Comparison of ENCODE assay signal across 14 cellular contexts in the genomic region with DNA sequence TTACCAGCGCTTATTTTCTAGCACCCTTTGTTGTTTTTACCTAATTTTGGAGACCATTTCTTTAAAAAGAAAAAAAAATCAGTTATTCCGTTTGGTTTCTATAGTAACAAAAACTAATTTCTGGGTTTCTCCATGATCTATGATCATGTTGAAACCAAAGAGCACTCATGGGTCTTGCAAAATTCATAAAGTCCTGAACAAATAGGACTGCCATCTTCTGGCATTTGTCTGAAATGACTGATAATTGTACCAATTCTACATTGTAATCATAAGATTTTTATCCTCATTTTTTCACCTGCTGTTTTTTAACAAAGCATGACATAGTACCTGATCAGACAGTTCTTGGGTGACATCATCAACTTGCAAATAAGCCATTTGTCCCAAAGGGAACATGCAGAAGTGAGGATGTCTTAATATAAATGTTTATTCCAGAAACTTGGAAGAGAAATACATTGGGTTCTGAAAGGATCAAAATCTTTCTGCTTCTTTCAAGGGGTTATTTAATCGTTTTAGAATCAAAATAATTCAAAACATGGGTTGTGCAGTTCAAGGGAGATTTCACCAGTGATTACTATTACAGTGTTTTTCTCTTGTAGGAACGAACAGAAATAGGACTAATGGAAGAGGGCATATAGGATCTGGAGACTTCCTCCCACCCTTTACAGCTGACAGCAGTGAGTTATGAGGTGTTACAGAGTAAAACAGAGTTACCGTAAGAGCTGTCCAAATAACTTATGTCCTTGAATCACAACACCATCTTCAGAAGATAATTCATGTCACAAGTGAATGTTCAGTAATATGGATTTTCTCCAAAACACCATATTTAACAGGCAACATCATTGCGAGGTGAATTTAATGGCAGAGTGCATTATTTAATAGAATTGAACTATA.
DNase-seq lines count a peak whose midpoint lies in the region; ATAC-seq, FAIRE-seq and TF ChIP-seq lines count a peak whose summit lies in the region.
"Had no signal": no experiment of that assay in that cellular context is flagged by ENCODE, and none has a peak within 500 bp of the region (broad histone marks: within the 10 kb centered on the region; RNA-seq: fewer than 3 reads in every experiment).

No MANE protein-coding gene starts in this region.

- no peak for TF ChIP-seq POLR2A in GM12878 (IDR thresholded peaks at IDR 0.05; ENCODE audit: low read depth, low read length)
- no peak for TF ChIP-seq POLR2A in HepG2 (IDR thresholded peaks at IDR 0.05; ENCODE audit: insufficient read depth in 1 of 2, low read depth in 2 of 2, low read length in 2 of 2)
- TF ChIP-seq POLR2A in stomach (IDR thresholded peaks at IDR 0.05) = no peak

- no peaks in the 10 kb centered on the region for H3K36me3 ChIP-seq in GM12878 (ENCODE audit: control insufficient read depth in 2 of 2, insufficient read depth in 2 of 2, low read length in 1 of 2)
- H3K36me3 ChIP-seq in HepG2 (replicated peaks in 1 of 2; ENCODE audit: control insufficient read depth in 1 of 2, insufficient read depth in 2 of 2, low read length in 2 of 2) = no peaks in the 10 kb centered on the region
- no peaks in the 10 kb centered on the region for H3K36me3 ChIP-seq in stomach

- CTCF ChIA-PET in GM12878 (lab: Yijun Ruan, JAX) = no interaction called here
- CTCF ChIA-PET in HepG2 (lab: Yijun Ruan, JAX; ENCODE audit: low intra/inter-chr PET ratio, low total read pairs) = no interaction called here

- H3K4me3 ChIP-seq in AG09309 (ENCODE audit: control insufficient read depth, low read depth, low read length) (no peak overlapping the region), GM12878 (no peak overlapping the region), HepG2 (replicated peaks in 1 of 3; ENCODE audit: insufficient read depth in 1 of 3, low read depth in 2 of 3, low read length in 3 of 3) (no peak overlapping the region), stomach (no peak overlapping the region)

- DNase-seq in AG09309 (ENCODE audit: low read depth) (peak; percentile 51), GM12878 (ENCODE audit: low read depth, low spot score) (no peak), HepG2 (ENCODE audit: low spot score) (no peak), GM19238 (ENCODE audit: insufficient read length, low spot score) (no peak), G401 (ENCODE audit: low spot score) (no peak), stomach (no peak), NCI-H526 treated with DMSO at 0.1 percent for 48 hours (lab: John Stamatoyannopoulos, UW) (no peak)
- DNase-seq: activated CD4-positive, alpha-beta memory T cell treated with anti-CD3 and anti-CD28 coated beads, Interleukin-2, amount 10 ng/mL, durations not matched to agents 7 days and 5 days; DMS 273 treated with DMSO at 0.1 percent for 48 hours; hippocampal formation had no signal

- RAD21 ChIA-PET in GM12878 (lab: Charles Lee; ENCODE audit: unreplicated experiment) = no interaction called here

- SMC1A ChIA-PET in GM12878 (lab: Charles Lee; ENCODE audit: uncharacterized antibody, unreplicated experiment) = no interaction called here

- no peak for ATAC-seq in GM12878
- no peak for ATAC-seq in HepG2
- ATAC-seq: Right ventricle myocardium inferior had no signal

- H2AFZ ChIP-seq in GM12878 (ENCODE audit: control insufficient read depth, low read depth, low read length) = no peak overlapping the region
- H2AFZ ChIP-seq in HepG2 (ENCODE audit: low read length) = no peak overlapping the region
- H2AFZ ChIP-seq: parathyroid adenoma had no signal

- intact Hi-C loops in GM12878 (cut with micrococcal nuclease; ENCODE audit: unreplicated experiment) (no loop called here), HepG2 (cut with micrococcal nuclease; ENCODE audit: unreplicated experiment) (no loop called here), stomach (cut with DNase I; ENCODE audit: low total_unique reads) (no loop called here)

- H3K79me2 ChIP-seq in GM12878 (ENCODE audit: control insufficient read depth, insufficient read depth, low read length) = no peaks in the 10 kb centered on the region
- H3K79me2 ChIP-seq in HepG2 (ENCODE audit: insufficient read depth, low read length) = no peaks in the 10 kb centered on the region
- H3K79me2 ChIP-seq: parathyroid adenoma had no signal

- TF ChIP-seq CTCF in AG09309 (IDR thresholded peaks at IDR 0.05; ENCODE audit: control insufficient read depth, insufficient read depth, low read depth, low read length, missing control alignments) (peak; percentile 36), GM12878 (IDR thresholded peaks at IDR 0.05 in 2 of 3, conservative IDR thresholded peaks at IDR 0.05 in 1 of 3; ENCODE audit: control insufficient read depth in 2 of 3, extremely low read depth in 1 of 3, insufficient read depth in 1 of 3, low read depth in 3 of 3, low read length in 3 of 3) (peak in 2 of 3 experiments; percentile 8 to 9; a peak in 1 of 6 replicates), HepG2 (CRISPR knock-in tag; IDR thresholded peaks at IDR 0.05) (no peak), stomach (IDR thresholded peaks at IDR 0.05) (no peak)

- H3K27ac ChIP-seq in GM12878 (ENCODE audit: control insufficient read depth, insufficient read depth) (no peak overlapping the region), HepG2 (ENCODE audit: extremely low read length, insufficient read depth, low read length) (no peak overlapping the region), stomach (no peak overlapping the region)
- H3K27ac ChIP-seq: KMS-11, parathyroid adenoma had no signal

- 25% methylated on average over 6 of the region's 6 CpGs for WGBS in GM12878 (ENCODE audit: insufficient coverage, insufficient replicate concordance, low lambda C conversion rate, missing lambda C conversion rate)
- WGBS in HepG2 (ENCODE audit: low lambda C conversion rate) = 17% methylated on average over 6 of the region's 6 CpGs
- 51 to 60% (median 55%) methylated on average over 6 of the region's 6 CpGs for WGBS in stomach, 5 donors

- H3K4me2 ChIP-seq in GM12878 (ENCODE audit: control insufficient read depth, insufficient read depth) (no peak overlapping the region), HepG2 (ENCODE audit: low read depth, low read length) (no peak overlapping the region)
- H3K4me2 ChIP-seq: KMS-11 had no signal

- H3K27me3 ChIP-seq in GM12878 (replicated peaks in 1 of 2; ENCODE audit: control insufficient read depth in 2 of 2, insufficient read depth in 2 of 2, low read length in 1 of 2) (no peaks in the 10 kb centered on the region), HepG2 (ENCODE audit: control insufficient read depth in 1 of 2, insufficient read depth in 2 of 2, low read length in 2 of 2) (no peaks in the 10 kb centered on the region; a peak in 1 of 5 replicates), stomach (no peaks in the 10 kb centered on the region)

- TF ChIP-seq RAD21 in Ishikawa (IDR thresholded peaks at IDR 0.05; ENCODE audit: low read depth) = peak; percentile 32; the same call in 1 of the 2 replicates
- no peak for TF ChIP-seq RAD21 in GM12878 (IDR thresholded peaks at IDR 0.05; ENCODE audit: insufficient read depth, low read depth, low read length)
- TF ChIP-seq RAD21 in HepG2 (CRISPR knock-in tag; IDR thresholded peaks at IDR 0.05) = no peak

- POLR2A ChIA-PET in GM12878 (lab: Charles Lee) (no interaction called here), HepG2 (lab: Yijun Ruan, JAX) (no interaction called here)

- TF ChIP-seq EP300 in Ishikawa (IDR thresholded peaks at IDR 0.05; ENCODE audit: borderline replicate concordance) (no peak), GM12878 (IDR thresholded peaks at IDR 0.05; ENCODE audit: borderline replicate concordance in 1 of 2, control insufficient read depth in 1 of 2, low read depth in 2 of 2, low read length in 2 of 2) (no peak), HepG2 (IDR thresholded peaks at IDR 0.05; ENCODE audit: low read depth in 2 of 2, low read length in 2 of 2) (no peak), HepG2 (CRISPR knock-in tag; IDR thresholded peaks at IDR 0.05; ENCODE audit: borderline replicate concordance) (no peak), stomach (IDR thresholded peaks at IDR 0.05) (no peak)

- H3K9ac ChIP-seq in GM12878 (ENCODE audit: control insufficient read depth, insufficient read depth, low read length) (no peak overlapping the region), HepG2 (ENCODE audit: insufficient read depth, low read depth, low read length) (no peak overlapping the region)
- H3K9ac ChIP-seq: KMS-11, parathyroid adenoma had no signal

- FAIRE-seq in GM12878 (lab: Jason Lieb, UNC) (no peak), HepG2 (lab: Jason Lieb, UNC) (peak; percentile 21)

- H3K4me1 ChIP-seq in GM12878 (ENCODE audit: control insufficient read depth, insufficient read depth, low read length) (no peaks in the 10 kb centered on the region), HepG2 (ENCODE audit: insufficient read depth, low read length) (no peaks in the 10 kb centered on the region), stomach (no peaks in the 10 kb centered on the region)
- H3K4me1 ChIP-seq: parathyroid adenoma had no signal

- no peaks in the 10 kb centered on the region for H3K9me3 ChIP-seq in GM12878 (replicated peaks; ENCODE audit: control insufficient read depth, insufficient read depth, low read length)
- no peaks in the 10 kb centered on the region for H3K9me3 ChIP-seq in HepG2 (ENCODE audit: low read length)
- H3K9me3 ChIP-seq in stomach = peaks cover 0 to 16% (median 3%) of the 10 kb centered on the region in 4 donors

- in situ Hi-C loops in GM12878 (cut with MboI) (no loop called here), HepG2 (cut with HindIII; ENCODE audit: extremely low pct_ligation_motif_present, low pct_unique_long_range_greater_than_20kb) (no loop called here), G401 (cut with HindIII; ENCODE audit: low sequenced_read_pairs) (no loop called here)

- H4K20me1 ChIP-seq in GM12878 (ENCODE audit: control insufficient read depth, insufficient read depth) = no peaks in the 10 kb centered on the region
- H4K20me1 ChIP-seq in HepG2 (ENCODE audit: insufficient read depth, low read length) = no peaks in the 10 kb centered on the region

- no TSS peak for BruUV-seq in GM12878 (replicated peaks; lab: Mats Ljungman, UMichigan)
- no TSS peak for BruUV-seq in HepG2 (replicated peaks; lab: Mats Ljungman, UMichigan)

TF ChIP-seq in Ishikawa, 13 proteins besides CTCF, POLR2A, EP300 and RAD21 (continues in another document):
- TF ChIP-seq TEAD4 (IDR thresholded peaks at IDR 0.05) = no peak
- no peak for TF ChIP-seq TCF12 (IDR thresholded peaks at IDR 0.05; ENCODE audit: low read depth)
- no peak for TF ChIP-seq FOXM1 (IDR thresholded peaks at IDR 0.05; ENCODE audit: borderline replicate concordance, low read depth)
- no peak for TF ChIP-seq CREB1 (IDR thresholded peaks at IDR 0.05; ENCODE audit: low read depth)

TF ChIP-seq in GM12878, 131 proteins besides CTCF, POLR2A, EP300 and RAD21 (continues in another document):
- TF ChIP-seq SIX5 (IDR thresholded peaks at IDR 0.05; ENCODE audit: low read depth, low read length, severe bottlenecking) = no peak

TF ChIP-seq in HepG2, 621 proteins besides CTCF, POLR2A, EP300 and RAD21 (continues in another document):
- peak; percentile 70 for TF ChIP-seq CREB1 (IDR thresholded peaks at IDR 0.05)
- TF ChIP-seq CREB1 (CRISPR knock-in tag; IDR thresholded peaks at IDR 0.05) = no peak

Comparison
In these comparisons a context has a peak if more than half of its experiments do, and no peak if none do; other contexts are left out.
1. CTCF ChIP-seq: peak in AG09309 (single experiment) and GM12878 (2 of 3); none in HepG2 (single experiment) and stomach (0 of 7).